In genomic region chr22:42562282-42562681, GRCh38 we compare ENCODE assay signal across 2 cellular contexts.
TF ChIP-seq lines count a peak whose summit lies in the region.

No MANE protein-coding gene starts in this region.

TF ChIP-seq in HEK293, 187 proteins besides CTCF, POLR2A, EP300 and RAD21:
- TF ChIP-seq SP2 (tag by site-specific recombination; IDR thresholded peaks at IDR 0.05) (peak; percentile 15; the same call in 1 of the 2 replicates), ZNF423 (tag by site-specific recombination; IDR thresholded peaks at IDR 0.05) (no peak), ZNF600 (tag by site-specific recombination; IDR thresholded peaks at IDR 0.05) (peak; percentile 20; the same call in 1 of the 2 replicates)

TF ChIP-seq in HepG2, 621 proteins besides CTCF, POLR2A, EP300 and RAD21 (continues in another document):
- TF ChIP-seq SALL1 (CRISPR knock-in tag; IDR thresholded peaks at IDR 0.05) (peak; percentile 45; the same call in 1 of the 2 replicates), ZNF569 (CRISPR knock-in tag; IDR thresholded peaks at IDR 0.05; ENCODE audit: borderline replicate concordance) (no peak), ZNF598 (CRISPR knock-in tag; IDR thresholded peaks at IDR 0.05; ENCODE audit: borderline replicate concordance) (no peak), ZNF562 (CRISPR knock-in tag; IDR thresholded peaks at IDR 0.05; ENCODE audit: borderline replicate concordance) (no peak), ELK4 (CRISPR knock-in tag; IDR thresholded peaks at IDR 0.05; ENCODE audit: borderline replicate concordance) (no peak), ZNF878 (CRISPR knock-in tag; IDR thresholded peaks at IDR 0.05) (no peak), SP4 (CRISPR knock-in tag; IDR thresholded peaks at IDR 0.05) (no peak), ZNF558 (CRISPR knock-in tag; IDR thresholded peaks at IDR 0.05; ENCODE audit: borderline replicate concordance) (no peak), SNAPC2 (CRISPR knock-in tag; IDR thresholded peaks at IDR 0.05) (no peak), CCDC6 (CRISPR knock-in tag; IDR thresholded peaks at IDR 0.05) (no peak), ZNF615 (CRISPR knock-in tag; IDR thresholded peaks at IDR 0.05; ENCODE audit: borderline replicate concordance) (no peak), KLF16 (CRISPR knock-in tag; IDR thresholded peaks at IDR 0.05) (0 out of 4 replicates have a peak, but pooled peaks of 1 of the 2 experiments have one; percentile 21), NR2F1 (CRISPR knock-in tag; IDR thresholded peaks at IDR 0.05) (peak in 1 of 2 experiments; percentile 55; a peak in 2 of 4 replicates), SP2 (CRISPR knock-in tag; IDR thresholded peaks at IDR 0.05) (no peak), HES4 (CRISPR knock-in tag; IDR thresholded peaks at IDR 0.05; ENCODE audit: borderline replicate concordance) (no peak), ZMAT5 (CRISPR knock-in tag; IDR thresholded peaks at IDR 0.05; ENCODE audit: borderline replicate concordance, low read depth) (no peak), MXD1 (CRISPR knock-in tag; IDR thresholded peaks at IDR 0.05) (no peak), ZNF317 (CRISPR knock-in tag; IDR thresholded peaks at IDR 0.05) (no peak), HOMEZ (CRISPR knock-in tag; IDR thresholded peaks at IDR 0.05; ENCODE audit: low read depth) (no peak), SYNCRIP (IDR thresholded peaks at IDR 0.05; ENCODE audit: insufficient read depth, low read depth, low read length) (no peak), CAMTA2 (CRISPR knock-in tag; IDR thresholded peaks at IDR 0.05; ENCODE audit: borderline replicate concordance) (no peak), ZFY (CRISPR knock-in tag; IDR thresholded peaks at IDR 0.05) (no peak), RCOR2 (CRISPR knock-in tag; IDR thresholded peaks at IDR 0.05) (no peak), ZBTB7B (CRISPR knock-in tag; IDR thresholded peaks at IDR 0.05) (0 out of 2 replicates have a peak, but pooled peaks have one; percentile 36), ZNF768 (CRISPR knock-in tag; IDR thresholded peaks at IDR 0.05) (0 out of 2 replicates have a peak, but pooled peaks have one; percentile 41), POGZ (CRISPR knock-in tag; IDR thresholded peaks at IDR 0.05) (no peak), NRL (CRISPR knock-in tag; IDR thresholded peaks at IDR 0.05; ENCODE audit: borderline replicate concordance) (no peak), ELF4 (CRISPR knock-in tag; IDR thresholded peaks at IDR 0.05; ENCODE audit: borderline replicate concordance) (no peak), ZNF296 (CRISPR knock-in tag; conservative IDR thresholded peaks at IDR 0.05) (no peak), ETV5 (CRISPR knock-in tag; IDR thresholded peaks at IDR 0.05; ENCODE audit: borderline replicate concordance) (peak; percentile 78), ATF1 (CRISPR knock-in tag; IDR thresholded peaks at IDR 0.05) (no peak), NR2C2 (CRISPR knock-in tag; IDR thresholded peaks at IDR 0.05; ENCODE audit: borderline replicate concordance) (0 out of 2 replicates have a peak, but pooled peaks have one; percentile 20), GATAD2A (CRISPR knock-in tag; IDR thresholded peaks at IDR 0.05) (peak; percentile 38; the same call in 1 of the 2 replicates), KAT8 (CRISPR knock-in tag; IDR thresholded peaks at IDR 0.05) (0 out of 2 replicates have a peak, but pooled peaks have one; percentile 13), ZNF883 (CRISPR knock-in tag; IDR thresholded peaks at IDR 0.05; ENCODE audit: not compliant biosample characterization) (no peak), TOE1 (CRISPR knock-in tag; IDR thresholded peaks at IDR 0.05) (no peak), SMAD9 (CRISPR knock-in tag; IDR thresholded peaks at IDR 0.05) (no peak), ZNF766 (CRISPR knock-in tag; IDR thresholded peaks at IDR 0.05; ENCODE audit: borderline replicate concordance) (no peak), KDM2A (CRISPR knock-in tag; IDR thresholded peaks at IDR 0.05; ENCODE audit: borderline replicate concordance, low read depth) (0 out of 2 replicates have a peak, but pooled peaks have one; percentile 35), ZZZ3 (CRISPR knock-in tag; IDR thresholded peaks at IDR 0.05; ENCODE audit: borderline replicate concordance) (no peak)
- TF ChIP-seq, protein P1, sequence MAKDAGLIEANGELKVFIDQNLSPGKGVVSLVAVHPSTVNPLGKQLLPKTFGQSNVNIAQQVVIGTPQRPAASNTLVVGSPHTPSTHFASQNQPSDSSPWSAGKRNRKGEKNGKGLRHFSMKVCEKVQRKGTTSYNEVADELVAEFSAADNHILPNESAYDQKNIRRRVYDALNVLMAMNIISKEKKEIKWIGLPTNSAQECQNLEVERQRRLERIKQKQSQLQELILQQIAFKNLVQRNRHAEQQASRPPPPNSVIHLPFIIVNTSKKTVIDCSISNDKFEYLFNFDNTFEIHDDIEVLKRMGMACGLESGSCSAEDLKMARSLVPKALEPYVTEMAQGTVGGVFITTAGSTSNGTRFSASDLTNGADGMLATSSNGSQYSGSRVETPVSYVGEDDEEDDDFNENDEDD (CRISPR knock-in tag; IDR thresholded peaks at IDR 0.05; ENCODE audit: borderline replicate concordance), result no peak
- TF ChIP-seq, protein P2, sequence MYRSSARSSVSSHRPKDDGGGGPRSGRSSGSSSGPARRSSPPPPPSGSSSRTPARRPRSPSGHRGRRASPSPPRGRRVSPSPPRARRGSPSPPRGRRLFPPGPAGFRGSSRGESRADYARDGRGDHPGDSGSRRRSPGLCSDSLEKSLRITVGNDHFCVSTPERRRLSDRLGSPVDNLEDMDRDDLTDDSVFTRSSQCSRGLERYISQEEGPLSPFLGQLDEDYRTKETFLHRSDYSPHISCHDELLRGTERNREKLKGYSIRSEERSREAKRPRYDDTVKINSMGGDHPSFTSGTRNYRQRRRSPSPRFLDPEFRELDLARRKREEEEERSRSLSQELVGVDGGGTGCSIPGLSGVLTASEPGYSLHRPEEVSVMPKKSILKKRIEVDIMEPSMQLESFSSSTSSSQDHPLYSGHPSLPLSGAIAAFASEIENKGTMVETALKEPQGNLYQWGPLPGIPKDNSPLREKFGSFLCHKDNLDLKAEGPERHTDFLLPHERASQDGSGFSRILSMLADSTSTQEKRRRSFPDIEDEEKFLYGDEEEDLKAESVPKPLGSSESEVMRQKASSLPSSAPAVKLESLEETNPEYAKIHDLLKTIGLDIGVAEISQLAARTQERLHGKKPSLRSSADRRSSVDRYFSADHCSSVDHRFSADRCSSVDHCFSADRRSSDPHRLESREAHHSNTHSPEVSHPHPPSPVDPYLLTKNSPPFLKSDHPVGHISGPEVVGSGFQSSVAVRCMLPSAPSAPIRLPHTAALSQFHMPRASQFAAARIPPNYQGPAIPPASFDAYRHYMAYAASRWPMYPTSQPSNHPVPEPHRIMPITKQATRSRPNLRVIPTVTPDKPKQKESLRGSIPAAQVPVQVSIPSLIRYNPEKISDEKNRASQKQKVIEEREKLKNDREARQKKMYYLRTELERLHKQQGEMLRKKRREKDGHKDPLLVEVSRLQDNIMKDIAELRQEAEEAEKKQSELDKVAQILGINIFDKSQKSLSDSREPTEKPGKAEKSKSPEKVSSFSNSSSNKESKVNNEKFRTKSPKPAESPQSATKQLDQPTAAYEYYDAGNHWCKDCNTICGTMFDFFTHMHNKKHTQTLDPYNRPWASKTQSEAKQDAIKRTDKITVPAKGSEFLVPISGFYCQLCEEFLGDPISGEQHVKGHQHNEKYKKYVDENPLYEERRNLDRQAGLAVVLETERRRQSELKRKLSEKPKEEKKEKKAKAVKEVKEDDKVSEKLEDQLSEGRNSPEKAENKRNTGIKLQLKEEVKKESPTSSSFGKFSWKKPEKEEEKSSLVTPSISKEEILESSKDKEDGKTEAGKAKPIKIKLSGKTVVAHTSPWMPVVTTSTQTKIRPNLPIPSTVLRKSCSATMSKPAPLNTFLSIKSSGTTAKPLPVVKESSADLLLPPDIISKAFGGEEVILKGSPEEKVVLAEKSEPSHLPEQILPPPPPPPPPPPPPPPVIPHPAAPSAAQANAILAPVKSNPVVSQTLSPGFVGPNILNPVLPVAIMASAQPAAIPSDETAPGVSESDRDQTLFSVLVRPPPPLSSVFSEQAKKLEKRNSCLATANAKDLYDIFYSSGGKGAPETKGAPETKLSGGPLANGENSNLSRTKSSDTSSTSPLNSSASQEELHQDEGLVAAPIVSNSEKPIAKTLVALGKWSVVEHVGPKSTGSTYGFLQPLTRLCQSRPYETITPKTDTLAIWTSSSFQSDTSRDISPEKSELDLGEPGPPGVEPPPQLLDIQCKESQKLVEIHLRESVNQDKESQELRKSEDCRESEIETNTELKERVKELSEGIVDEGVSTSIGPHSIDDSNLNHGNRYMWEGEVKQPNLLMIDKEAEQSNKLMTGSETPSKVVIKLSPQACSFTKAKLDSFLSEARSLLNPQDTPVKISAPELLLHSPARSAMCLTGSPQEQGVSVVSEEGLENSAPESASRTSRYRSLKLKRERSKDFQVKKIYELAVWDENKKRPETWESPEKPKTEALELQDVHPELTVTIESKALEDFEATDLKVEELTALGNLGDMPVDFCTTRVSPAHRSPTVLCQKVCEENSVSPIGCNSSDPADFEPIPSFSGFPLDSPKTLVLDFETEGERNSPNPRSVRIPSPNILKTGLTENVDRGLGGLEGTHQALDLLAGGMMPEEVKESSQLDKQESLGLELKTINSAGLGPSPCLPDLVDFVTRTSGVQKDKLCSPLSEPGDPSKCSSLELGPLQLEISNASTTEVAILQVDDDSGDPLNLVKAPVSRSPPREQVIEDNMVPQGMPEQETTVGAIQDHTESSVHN (CRISPR knock-in tag; IDR thresholded peaks at IDR 0.05), result no peak
- TF ChIP-seq, protein P3, sequence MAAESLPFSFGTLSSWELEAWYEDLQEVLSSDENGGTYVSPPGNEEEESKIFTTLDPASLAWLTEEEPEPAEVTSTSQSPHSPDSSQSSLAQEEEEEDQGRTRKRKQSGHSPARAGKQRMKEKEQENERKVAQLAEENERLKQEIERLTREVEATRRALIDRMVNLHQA (CRISPR knock-in tag; IDR thresholded peaks at IDR 0.05), result no peak
- TF ChIP-seq, protein P4, sequence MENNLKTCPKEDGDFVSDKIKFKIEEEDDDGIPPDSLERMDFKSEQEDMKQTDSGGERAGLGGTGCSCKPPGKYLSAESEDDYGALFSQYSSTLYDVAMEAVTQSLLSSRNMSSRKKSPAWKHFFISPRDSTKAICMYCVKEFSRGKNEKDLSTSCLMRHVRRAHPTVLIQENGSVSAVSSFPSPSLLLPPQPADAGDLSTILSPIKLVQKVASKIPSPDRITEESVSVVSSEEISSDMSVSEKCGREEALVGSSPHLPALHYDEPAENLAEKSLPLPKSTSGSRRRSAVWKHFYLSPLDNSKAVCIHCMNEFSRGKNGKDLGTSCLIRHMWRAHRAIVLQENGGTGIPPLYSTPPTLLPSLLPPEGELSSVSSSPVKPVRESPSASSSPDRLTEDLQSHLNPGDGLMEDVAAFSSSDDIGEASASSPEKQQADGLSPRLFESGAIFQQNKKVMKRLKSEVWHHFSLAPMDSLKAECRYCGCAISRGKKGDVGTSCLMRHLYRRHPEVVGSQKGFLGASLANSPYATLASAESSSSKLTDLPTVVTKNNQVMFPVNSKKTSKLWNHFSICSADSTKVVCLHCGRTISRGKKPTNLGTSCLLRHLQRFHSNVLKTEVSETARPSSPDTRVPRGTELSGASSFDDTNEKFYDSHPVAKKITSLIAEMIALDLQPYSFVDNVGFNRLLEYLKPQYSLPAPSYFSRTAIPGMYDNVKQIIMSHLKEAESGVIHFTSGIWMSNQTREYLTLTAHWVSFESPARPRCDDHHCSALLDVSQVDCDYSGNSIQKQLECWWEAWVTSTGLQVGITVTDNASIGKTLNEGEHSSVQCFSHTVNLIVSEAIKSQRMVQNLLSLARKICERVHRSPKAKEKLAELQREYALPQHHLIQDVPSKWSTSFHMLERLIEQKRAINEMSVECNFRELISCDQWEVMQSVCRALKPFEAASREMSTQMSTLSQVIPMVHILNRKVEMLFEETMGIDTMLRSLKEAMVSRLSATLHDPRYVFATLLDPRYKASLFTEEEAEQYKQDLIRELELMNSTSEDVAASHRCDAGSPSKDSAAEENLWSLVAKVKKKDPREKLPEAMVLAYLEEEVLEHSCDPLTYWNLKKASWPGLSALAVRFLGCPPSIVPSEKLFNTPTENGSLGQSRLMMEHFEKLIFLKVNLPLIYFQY (CRISPR knock-in tag; IDR thresholded peaks at IDR 0.05; ENCODE audit: borderline replicate concordance), result no peak
- TF ChIP-seq, protein P5, sequence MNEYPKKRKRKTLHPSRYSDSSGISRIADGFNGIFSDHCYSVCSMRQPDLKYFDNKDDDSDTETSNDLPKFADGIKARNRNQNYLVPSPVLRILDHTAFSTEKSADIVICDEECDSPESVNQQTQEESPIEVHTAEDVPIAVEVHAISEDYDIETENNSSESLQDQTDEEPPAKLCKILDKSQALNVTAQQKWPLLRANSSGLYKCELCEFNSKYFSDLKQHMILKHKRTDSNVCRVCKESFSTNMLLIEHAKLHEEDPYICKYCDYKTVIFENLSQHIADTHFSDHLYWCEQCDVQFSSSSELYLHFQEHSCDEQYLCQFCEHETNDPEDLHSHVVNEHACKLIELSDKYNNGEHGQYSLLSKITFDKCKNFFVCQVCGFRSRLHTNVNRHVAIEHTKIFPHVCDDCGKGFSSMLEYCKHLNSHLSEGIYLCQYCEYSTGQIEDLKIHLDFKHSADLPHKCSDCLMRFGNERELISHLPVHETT (CRISPR knock-in tag; conservative IDR thresholded peaks at IDR 0.05), result no peak
